28 cellular contexts compared by ENCODE assay signal in genomic region chr12:2274733-2275132, GRCh38.
"Had no signal": no experiment of that assay in that cellular context is flagged by ENCODE, and none has a peak within 500 bp of the region (broad histone marks: within the 10 kb centered on the region; RNA-seq: fewer than 3 reads in every experiment).

No MANE protein-coding gene starts in this region.

- H3K27me3 ChIP-seq: ascending aorta, cardiac muscle cell, dorsolateral prefrontal cortex, gastroesophageal sphincter, thyroid gland had no signal

- H2AFZ ChIP-seq: parathyroid adenoma had no signal

- H3K27ac ChIP-seq: cardiac muscle cell, dorsolateral prefrontal cortex, parathyroid adenoma, thyroid gland had no signal

- H3K4me1 ChIP-seq: parathyroid adenoma, thyroid gland had no signal

- ATAC-seq: activated CD4-positive, alpha-beta T cell treated with anti-CD3 and anti-CD28 coated beads for 36 hours; activated CD8-positive, alpha-beta memory T cell treated with anti-CD3 and anti-CD28 coated beads, Interleukin-2, amount 10 ng/mL, durations not matched to agents 7 days and 5 days; activated CD8-positive, alpha-beta T cell treated with anti-CD3 and anti-CD28 coated beads, Interleukin-2, amount 10 ng/mL, durations not matched to agents 7 days and 5 days; activated T-cell treated with anti-CD3 and anti-CD28 coated beads, Interleukin-2, amount 50 U/mL, for 72 hours; gastroesophageal sphincter; mucosa of descending colon; sciatic nerve; stimulated activated effector memory CD8-positive, alpha-beta T cell treated with anti-CD3 and anti-CD28 coated beads, Interleukin-12 subunit alpha, Interleukin-12 subunit beta, amount 100 ng/mL, for 72 hours had no signal

- H3K9ac ChIP-seq: parathyroid adenoma had no signal

- H3K4me3 ChIP-seq: ascending aorta, cardiac muscle cell, coronary artery, dorsolateral prefrontal cortex, gastroesophageal sphincter, lung, mucosa of descending colon, thyroid gland had no signal

- DNase-seq: activated CD4-positive, alpha-beta T cell treated with anti-CD3 and anti-CD28 coated beads for 36 hours; activated CD4-positive, CD25-positive, alpha-beta regulatory T cell; activated CD8-positive, alpha-beta memory T cell treated with anti-CD3 and anti-CD28 coated beads, Interleukin-2, amount 10 ng/mL, durations not matched to agents 7 days and 5 days; activated CD8-positive, alpha-beta T cell treated with anti-CD3 and anti-CD28 coated beads, Interleukin-2, amount 10 ng/mL, durations not matched to agents 7 days and 5 days; activated naive CD4-positive, alpha-beta T cell; activated T-cell treated with anti-CD3 and anti-CD28 coated beads for 4 hours; activated T-cell treated with anti-CD3 and anti-CD28 coated beads, Interleukin-2, amount 50 U/mL, for 72 hours; dorsolateral prefrontal cortex; effector memory CD4-positive, alpha-beta T cell; hypothalamus; immature natural killer cell; kidney; mesendoderm; mucosa of descending colon; naive B cell; nephron progenitor cell; nucleus accumbens; small intestine; stimulated activated CD4-positive, alpha-beta T cell treated with anti-CD3 and anti-CD28 coated beads, Interleukin-4, amount 100 ng/mL, for 24 hours; thyroid gland had no signal

- H3K36me3 ChIP-seq: ascending aorta, cardiac muscle cell, gastroesophageal sphincter, thyroid gland had no signal

- H3K9me3 ChIP-seq: ascending aorta, gastroesophageal sphincter, mucosa of descending colon, thyroid gland had no signal
